8 cellular contexts compared by ENCODE assay signal in genomic region chr6:106512048-106512957, GRCh38.
A peak's percentile ranks its signal among the peaks of the same experiment; 100 is the strongest.
DNase-seq lines count a peak whose midpoint lies in the region; ATAC-seq and TF ChIP-seq lines count a peak whose summit lies in the region.

No MANE protein-coding gene starts in this region.

- TF ChIP-seq POLR2A in ovary (IDR thresholded peaks at IDR 0.05), result no peak

- intact Hi-C loops in ovary (cut with DNase I), result no loop called here

- POLR2A ChIA-PET in AG04450 (lab: Yijun Ruan, JAX), result interaction anchor here (1.3 kb wide), 1 partner anchor 50 kb away, joined by 4 read pairs; no protein-coding TSS in a partner anchor

- H3K9ac ChIP-seq in NT2/D1 (ENCODE audit: insufficient read length, low read depth), result no peak overlapping the region

- H3K9me3 ChIP-seq in AG04450 (ENCODE audit: control insufficient read depth, insufficient read depth, low read length) (no peaks in the 10 kb centered on the region; the same call in 1 of the 2 replicates), NT2/D1 (ENCODE audit: insufficient read depth, low read length) (no peaks in the 10 kb centered on the region), ovary (no peaks in the 10 kb centered on the region)

- TF ChIP-seq EP300 in ovary (IDR thresholded peaks at IDR 0.05), result no peak

- peak; percentile 56 for ATAC-seq in GM18868 (IDR thresholded peaks at IDR 0.05; ENCODE audit: unreplicated experiment)
- ATAC-seq in HG03066 (IDR thresholded peaks at IDR 0.05; ENCODE audit: low read depth, unreplicated experiment), result peak; percentile 61

- H3K36me3 ChIP-seq in NT2/D1 (ENCODE audit: insufficient read depth, insufficient read length, low read length), result no peaks in the 10 kb centered on the region
- no peaks in the 10 kb centered on the region for H3K36me3 ChIP-seq in ovary

- H3K27ac ChIP-seq in AG04450 (ENCODE audit: low read depth, low read length) (no peak overlapping the region), ovary (peak overlapping the region; percentile 34 to 69)

- CTCF ChIA-PET in AG04450 (lab: Charles Lee), result interaction anchor here (0.5 to 2.0 kb wide), 10 partner anchors 13 to 173 kb away, joined by 3 to 11 read pairs (median 3); partner anchors contain the start of gene CRYBG1

- H3K27me3 ChIP-seq in AG04450 (ENCODE audit: control insufficient read depth, insufficient read depth, low read length), result peaks cover 3% of the 10 kb centered on the region
- peaks cover 80% of the 10 kb centered on the region for H3K27me3 ChIP-seq in NT2/D1 (ENCODE audit: insufficient read depth, insufficient read length)
- H3K27me3 ChIP-seq in ovary, result no peaks in the 10 kb centered on the region

- WGBS in ovary, 3 donors, result 1 to 2% (median 1%) methylated on average over 64 to 90 of the region's 90 CpGs

- H3K4me3 ChIP-seq in AG04450 (ENCODE audit: low read depth, low read length) (peak overlapping the region; percentile 71), NT2/D1 (ENCODE audit: insufficient read length, low read depth) (peak overlapping the region; percentile 36), ovary (peak overlapping the region; percentile 81)

- TF ChIP-seq CTCF in AG04450 (IDR thresholded peaks at IDR 0.05; ENCODE audit: low read depth, low read length) (peak; percentile 33), ovary (IDR thresholded peaks at IDR 0.05) (no peak)

- DNase-seq in AG04450 (ENCODE audit: low read depth, low spot score) (no peak), NT2/D1 (ENCODE audit: low read depth, low spot score) (no peak), germinal center (ENCODE audit: low spot score) (peak; percentile 72), ovary (peak; percentile 62 to 77 (median 64)), ureter (ENCODE audit: low spot score) (peak; percentile 76)
- peak; percentile 71 for DNase-seq in activated T-helper 9 cell treated with anti-CD3 and anti-CD28 coated beads, Interleukin-2, amount 50 U/mL, for 16 hours (ENCODE audit: low read depth)

- H3K4me1 ChIP-seq in NT2/D1 (ENCODE audit: insufficient read depth, insufficient read length) (peaks cover 2% of the 10 kb centered on the region), ovary (ENCODE audit: insufficient read depth) (no peaks in the 10 kb centered on the region)

Comparison
In these comparisons a context has a peak if more than half of its experiments do, and no peak if none do; other contexts are left out.
1. DNase-seq: peak in activated T-helper 9 cell treated with anti-CD3 and anti-CD28 coated beads, Interleukin-2, amount 50 U/mL, for 16 hours (single experiment), germinal center (single experiment), ovary (5 of 5) and ureter (single experiment); none in AG04450 (single experiment) and NT2/D1 (single experiment).
2. Peak in every context shown above with its lines, with median percentiles within 50 percentile points of each other: H3K4me3 ChIP-seq.